8 cellular contexts compared by ENCODE assay signal in the genomic region with DNA sequence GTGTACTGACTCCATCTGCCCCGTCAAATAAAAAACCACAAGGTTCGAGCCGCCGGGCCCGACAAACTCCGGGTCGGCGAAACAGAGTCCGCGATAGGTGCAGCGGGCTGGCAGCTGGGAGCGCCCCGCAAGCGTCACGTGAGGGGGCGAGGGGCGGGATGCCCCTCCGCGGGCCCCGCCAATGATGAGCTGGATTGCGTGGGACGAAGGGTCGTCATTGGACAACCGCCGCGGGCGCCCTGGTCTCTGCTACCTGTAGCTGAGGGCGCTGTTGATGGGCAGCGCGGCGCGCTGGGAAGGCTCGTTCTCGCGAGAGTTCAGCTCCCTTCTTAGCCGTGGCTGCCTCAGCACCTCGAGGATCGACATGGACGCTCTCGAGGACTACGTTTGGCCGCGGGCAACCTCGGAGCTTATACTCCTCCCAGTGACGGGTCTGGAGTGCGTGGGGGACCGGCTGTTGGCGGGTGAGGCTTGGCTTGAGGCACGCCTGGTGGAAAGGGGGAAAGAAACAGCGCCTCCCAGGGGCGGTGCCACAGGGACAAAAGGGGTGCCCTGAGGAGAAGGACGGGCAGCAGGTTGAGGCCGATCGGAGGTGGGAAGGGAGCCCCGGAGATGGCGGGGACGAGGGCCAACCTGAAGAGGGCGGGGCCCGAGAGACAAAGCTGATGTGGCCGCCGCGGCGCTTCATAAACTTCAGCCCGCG. TPM values are rescaled to one million over a fixed set of nuclear protein-coding genes. Genes with fewer than 3 reads are reported as not detected.
DNase-seq lines count a peak whose midpoint lies in the region; ATAC-seq, FAIRE-seq and TF ChIP-seq lines count a peak whose summit lies in the region.

A gene with protein sequence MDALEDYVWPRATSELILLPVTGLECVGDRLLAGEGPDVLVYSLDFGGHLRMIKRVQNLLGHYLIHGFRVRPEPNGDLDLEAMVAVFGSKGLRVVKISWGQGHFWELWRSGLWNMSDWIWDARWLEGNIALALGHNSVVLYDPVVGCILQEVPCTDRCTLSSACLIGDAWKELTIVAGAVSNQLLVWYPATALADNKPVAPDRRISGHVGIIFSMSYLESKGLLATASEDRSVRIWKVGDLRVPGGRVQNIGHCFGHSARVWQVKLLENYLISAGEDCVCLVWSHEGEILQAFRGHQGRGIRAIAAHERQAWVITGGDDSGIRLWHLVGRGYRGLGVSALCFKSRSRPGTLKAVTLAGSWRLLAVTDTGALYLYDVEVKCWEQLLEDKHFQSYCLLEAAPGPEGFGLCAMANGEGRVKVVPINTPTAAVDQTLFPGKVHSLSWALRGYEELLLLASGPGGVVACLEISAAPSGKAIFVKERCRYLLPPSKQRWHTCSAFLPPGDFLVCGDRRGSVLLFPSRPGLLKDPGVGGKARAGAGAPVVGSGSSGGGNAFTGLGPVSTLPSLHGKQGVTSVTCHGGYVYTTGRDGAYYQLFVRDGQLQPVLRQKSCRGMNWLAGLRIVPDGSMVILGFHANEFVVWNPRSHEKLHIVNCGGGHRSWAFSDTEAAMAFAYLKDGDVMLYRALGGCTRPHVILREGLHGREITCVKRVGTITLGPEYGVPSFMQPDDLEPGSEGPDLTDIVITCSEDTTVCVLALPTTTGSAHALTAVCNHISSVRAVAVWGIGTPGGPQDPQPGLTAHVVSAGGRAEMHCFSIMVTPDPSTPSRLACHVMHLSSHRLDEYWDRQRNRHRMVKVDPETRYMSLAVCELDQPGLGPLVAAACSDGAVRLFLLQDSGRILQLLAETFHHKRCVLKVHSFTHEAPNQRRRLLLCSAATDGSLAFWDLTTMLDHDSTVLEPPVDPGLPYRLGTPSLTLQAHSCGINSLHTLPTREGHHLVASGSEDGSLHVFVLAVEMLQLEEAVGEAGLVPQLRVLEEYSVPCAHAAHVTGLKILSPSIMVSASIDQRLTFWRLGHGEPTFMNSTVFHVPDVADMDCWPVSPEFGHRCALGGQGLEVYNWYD (plus strand): TSS at position 324 of the 703 bp plus-strand sequence. CDS start 41 bp downstream, at position 365.

- no peaks in the 10 kb centered on the region for H3K27me3 Mint-ChIP-seq in T-cell

- DNase-seq in GM12892 (ENCODE audit: insufficient read length) (peak; percentile 99), NCI-H1436 treated with DMSO at 0.1 percent for 48 hours (lab: John Stamatoyannopoulos, UW) (peak; percentile 61), T-cell (peak; percentile 89 to 99 (median 96)), adrenal gland (peak; percentile 97 to 99 (median 99)), heart right ventricle (peak; percentile 96 to 97), posterior cingulate gyrus (peak; percentile 89 to 100 (median 96)), upper lobe of left lung (peak; percentile 98 to 99)

- FAIRE-seq in GM12892 (lab: Jason Lieb, UNC) = peak; percentile 97

- peaks cover 29 to 40% (median 35%) of the 10 kb centered on the region in 3 donors for H3K4me1 Mint-ChIP-seq in T-cell

- TF ChIP-seq POLR2A in GM12892 (IDR thresholded peaks at IDR 0.05; ENCODE audit: low read depth, low read length) (peak; percentile 97), adrenal gland (IDR thresholded peaks at IDR 0.05) (peak; percentile 59 to 89), upper lobe of left lung (IDR thresholded peaks at IDR 0.05) (peak in 3 of 4 donors; percentile 46 to 82 (median 49))

- peaks cover 8% of the 10 kb centered on the region for H3K36me3 Mint-ChIP-seq in T-cell

- no peak for TF ChIP-seq EP300 in upper lobe of left lung (IDR thresholded peaks at IDR 0.05)

- H3K36me3 ChIP-seq in adrenal gland (replicated peaks in 1 of 2) (peaks cover 0 to 5% of the 10 kb centered on the region in 2 donors), heart right ventricle (peaks cover 0 to 31% (median 0%) of the 10 kb centered on the region in 9 donors), upper lobe of left lung (peaks cover 0 to 12% (median 8%) of the 10 kb centered on the region in 4 donors)

- TF ChIP-seq CTCF in adrenal gland (IDR thresholded peaks at IDR 0.05) = peak in 5 of 6 experiments; percentile 41 to 57 (median 55)
- peak in 8 of 9 donors; percentile 9 to 70 (median 53) for TF ChIP-seq CTCF in heart right ventricle (IDR thresholded peaks at IDR 0.05)
- TF ChIP-seq CTCF in upper lobe of left lung (IDR thresholded peaks at IDR 0.05) = peak in 5 of 6 experiments; percentile 40 to 76 (median 61)

- POLR2A ChIA-PET in T-cell (lab: Charles Lee) = interaction anchor here (0.5 to 1.5 kb wide), 17 partner anchors 10 to 665 kb away, joined by 3 to 16 read pairs (median 4); a partner anchor contains a TSS

- H3K27ac ChIP-seq in adrenal gland (peak within 1 kb of the TSS; percentile 84 to 98 (median 94)), heart right ventricle (peak within 1 kb of the TSS; percentile 80 to 97 (median 92)), upper lobe of left lung (peak within 1 kb of the TSS; percentile 94 to 98 (median 97))

- 0 to 1% (median 0%) methylated on average over 21 to 65 of the region's 65 CpGs for WGBS in adrenal gland, 4 donors
- WGBS in heart right ventricle, 2 donors = 0% methylated on average over 64 to 65 of the region's 65 CpGs
- 0 to 2% methylated on average over 13 to 62 of the region's 65 CpGs for WGBS in upper lobe of left lung, 2 donors

- peak within 1 kb of the TSS; percentile 100 for H3K27ac Mint-ChIP-seq in T-cell

- peak within 1 kb of the TSS; percentile 93 to 100 (median 99) for H3K4me3 Mint-ChIP-seq in T-cell

- H3K9me3 ChIP-seq in adrenal gland (replicated peaks in 1 of 3) (no peaks in the 10 kb centered on the region), heart right ventricle (no peaks in the 10 kb centered on the region), upper lobe of left lung (no peaks in the 10 kb centered on the region)

- H3K4me3 ChIP-seq in adrenal gland (peak within 1 kb of the TSS; percentile 46 to 83 (median 64)), heart right ventricle (peak within 1 kb of the TSS; percentile 55 to 93 (median 72)), upper lobe of left lung (peak within 1 kb of the TSS; percentile 72 to 98 (median 89))

- ATAC-seq in HG02852 (IDR thresholded peaks at IDR 0.05; ENCODE audit: unreplicated experiment) = peak; percentile 80
- peak; percentile 90 to 92 (median 91) for ATAC-seq in T-cell (replicated peaks in 1 of 4)
- ATAC-seq in heart right ventricle = peak; percentile 91 to 96 (median 93)
- peak; percentile 94 to 96 for ATAC-seq in upper lobe of left lung (ENCODE audit: low FRiP score in 2 of 2)

- CTCF ChIA-PET in T-cell (lab: Charles Lee) = interaction anchor here (0.6 to 3.2 kb wide), 21 partner anchors 8 to 463 kb away, joined by 3 to 64 read pairs (median 5); a partner anchor contains a TSS

- intact Hi-C loops in adrenal gland (cut with DNase I) = no loop called here
- intact Hi-C loops in heart right ventricle (cut with DNase I) = no loop called here
- intact Hi-C loops in posterior cingulate gyrus (cut with DNase I) = loop anchor here (2.0 kb wide), 1 partner anchor 16 kb away; a partner anchor contains a TSS

- H3K27me3 ChIP-seq in adrenal gland (no peaks in the 10 kb centered on the region), heart right ventricle (no peaks in the 10 kb centered on the region), upper lobe of left lung (no peaks in the 10 kb centered on the region)

- peaks cover 20 to 34% of the 10 kb centered on the region in 2 donors for H3K4me1 ChIP-seq in adrenal gland (replicated peaks in 1 of 2)
- peaks cover 4 to 32% (median 19%) of the 10 kb centered on the region in 9 donors for H3K4me1 ChIP-seq in heart right ventricle
- H3K4me1 ChIP-seq in upper lobe of left lung = peaks cover 17 to 32% (median 18%) of the 10 kb centered on the region in 4 donors

- H3K9me3 Mint-ChIP-seq in T-cell = no peaks in the 10 kb centered on the region

RNA-seq across cellular contexts. Expression of the gene that starts here (rescaled TPM):
- polyA plus RNA-seq in GM12892 (2012; ENCODE audit: missing spikeins) = 124 TPM
- total RNA-seq in T-cell = 100 to 1,000 TPM; 204 to 300 (median 293) TPM
- total RNA-seq in adrenal gland = 100 to 1,000 TPM; 106 to 431 (median 177) TPM
- 100 to 1,000 TPM in 2 of 3 donors, 10 to 100 TPM in 1; 86.0 to 699 (median 442) TPM for polyA plus RNA-seq in adrenal gland
- 10 to 100 TPM; 70.4 to 98.8 (median 76.5) TPM for total RNA-seq in heart right ventricle
- polyA plus RNA-seq in heart right ventricle = 100 to 1,000 TPM in 1 of 2 donors, 10 to 100 TPM in 1; 77.5 to 126 TPM
- 100 to 1,000 TPM; 100 to 279 (median 123) TPM for total RNA-seq in upper lobe of left lung

Comparison
In these comparisons a context has a peak if more than half of its experiments do, and no peak if none do; other contexts are left out.
1. Peak in every context shown above with its lines: DNase-seq, ATAC-seq, H3K4me3 ChIP-seq and H3K27ac ChIP-seq.